ENCODE assay signal across 22 cellular contexts in genomic region chr20:47445291-47445690, GRCh38.
"Had no signal": no experiment of that assay in that cellular context is flagged by ENCODE, and none has a peak within 500 bp of the region (broad histone marks: within the 10 kb centered on the region; RNA-seq: fewer than 3 reads in every experiment).

No MANE protein-coding gene starts in this region.

- H3K9me3 ChIP-seq: SK-N-SH had no signal

- H3K9ac ChIP-seq: KMS-11, SK-N-SH had no signal

- H3K27ac ChIP-seq: HL-60, KMS-11, RWPE1 had no signal

- ATAC-seq: Panc1, PC-3 had no signal

- H3K4me2 ChIP-seq: KMS-11, SK-N-SH had no signal

- DNase-seq: IMR-90, Kasumi-1, MM.1S, NCI-H1092 treated with DMSO at 0.1 percent for 48 hours, NCI-H1436, NCI-H187, NCI-H2029, NCI-H2081 treated with DMSO at 0.1 percent for 48 hours, NCI-H2171, NCI-H226, NCI-H446, NCI-H510A, NCI-H524 treated with DMSO at 0.1 percent for 48 hours, NCI-H69, NCI-H774, PC-3, SHP77, SK-N-SH had no signal
